2 cellular contexts compared by ENCODE assay signal in the genomic region with DNA sequence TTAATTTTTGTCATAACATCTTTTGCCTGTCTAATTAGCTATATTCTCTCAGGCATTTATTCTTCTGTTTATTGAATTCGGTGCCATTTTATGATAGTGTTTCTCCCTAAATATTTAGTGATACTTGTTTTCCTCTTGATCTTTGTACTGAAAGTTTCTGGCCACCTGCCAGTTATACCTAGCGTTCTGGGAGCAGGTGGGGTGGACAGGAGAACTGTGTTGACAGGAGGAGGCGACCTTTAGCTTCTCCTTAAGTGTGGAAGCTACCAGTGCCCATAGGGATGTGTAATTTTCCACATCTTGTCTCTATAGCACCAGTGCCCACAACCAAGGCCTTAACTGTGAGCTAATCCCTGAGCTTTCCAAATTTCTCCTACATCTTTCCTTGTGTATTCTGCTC.
TF ChIP-seq lines count a peak whose summit lies in the region.

No MANE protein-coding gene starts in this region.

TF ChIP-seq in IMR-90, 13 proteins besides CTCF, POLR2A, EP300 and RAD21:
- TF ChIP-seq SMC3 (IDR thresholded peaks at IDR 0.05; ENCODE audit: low read depth, low read length) (no peak), BHLHE40 (IDR thresholded peaks at IDR 0.05; ENCODE audit: low read depth, low read length) (no peak)
- TF ChIP-seq, protein P1, sequence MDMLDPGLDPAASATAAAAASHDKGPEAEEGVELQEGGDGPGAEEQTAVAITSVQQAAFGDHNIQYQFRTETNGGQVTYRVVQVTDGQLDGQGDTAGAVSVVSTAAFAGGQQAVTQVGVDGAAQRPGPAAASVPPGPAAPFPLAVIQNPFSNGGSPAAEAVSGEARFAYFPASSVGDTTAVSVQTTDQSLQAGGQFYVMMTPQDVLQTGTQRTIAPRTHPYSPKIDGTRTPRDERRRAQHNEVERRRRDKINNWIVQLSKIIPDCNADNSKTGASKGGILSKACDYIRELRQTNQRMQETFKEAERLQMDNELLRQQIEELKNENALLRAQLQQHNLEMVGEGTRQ (IDR thresholded peaks at IDR 0.05; ENCODE audit: low read depth, low read length) = no peak
TF ChIP-seq in IMR-90: peak in this region for 0.

TF ChIP-seq in K562, 482 proteins besides CTCF, POLR2A, EP300 and RAD21:
- TF ChIP-seq RFX7 (CRISPR knock-in tag; IDR thresholded peaks at IDR 0.05) = no peak
- peak; percentile 79 for TF ChIP-seq NFIC (IDR thresholded peaks at IDR 0.05)
- TF ChIP-seq HOMEZ (CRISPR knock-in tag; IDR thresholded peaks at IDR 0.05) = no peak
- peak; percentile 43 for TF ChIP-seq NFIX (CRISPR knock-in tag; IDR thresholded peaks at IDR 0.05; ENCODE audit: low read depth)
TF ChIP-seq in K562: peak in this region for 2.
